33 cellular contexts compared by ENCODE assay signal in the genomic region with DNA sequence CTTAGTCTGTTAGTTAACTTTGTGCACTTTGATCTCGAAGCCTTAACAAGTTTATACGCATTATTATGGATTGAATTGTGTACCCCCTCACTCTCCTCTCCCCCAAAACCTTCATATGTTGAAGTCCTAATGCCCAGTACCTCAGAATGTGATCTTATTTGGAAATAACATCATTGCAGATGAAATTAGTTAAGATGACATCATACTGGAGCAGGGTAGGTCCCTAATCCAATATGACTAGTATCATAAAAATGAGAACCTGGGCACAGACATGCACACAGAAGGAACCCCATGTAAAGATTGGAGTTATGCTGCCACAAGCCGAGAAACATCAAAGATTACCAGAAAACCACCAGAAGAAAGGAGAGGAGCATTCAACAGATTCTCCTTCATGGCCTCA.
"Had no signal": no experiment of that assay in that cellular context is flagged by ENCODE, and none has a peak within 500 bp of the region (broad histone marks: within the 10 kb centered on the region; RNA-seq: fewer than 3 reads in every experiment).

No MANE protein-coding gene starts in this region.

- DNase-seq: activated B cell treated with CpG ODN at 0.5 μM for 24 hours; activated CD4-positive, alpha-beta memory T cell treated with anti-CD3 and anti-CD28 coated beads for 36 hours; activated CD4-positive, alpha-beta T cell treated with anti-CD3 and anti-CD28 coated beads for 4 hours; activated CD4-positive, alpha-beta T cell treated with anti-CD3 and anti-CD28 coated beads, Interleukin-2, amount 10 ng/mL, durations not matched to agents 24 days and 14 days; activated CD4-positive, alpha-beta T cell treated with anti-CD3 and anti-CD28 coated beads, Interleukin-2, amount 50 U/mL, for 1 hour; activated CD4-positive, alpha-beta T cell treated with anti-CD3 and anti-CD28 coated beads, Interleukin-2, amount 50 U/mL, for 4 hours; activated CD4-positive, CD25-positive, alpha-beta regulatory T cell treated with anti-CD3 and anti-CD28 coated beads, Interleukin-2, amount 50 U/mL, for 72 hours; activated CD8-positive, alpha-beta memory T cell treated with anti-CD3 and anti-CD28 coated beads, Interleukin-2, amount 50 U/mL, for 4 hours; activated effector memory CD4-positive, alpha-beta T cell treated with anti-CD3 and anti-CD28 coated beads, Interleukin-2, amount 50 U/mL, for 16 hours; activated gamma-delta T cell treated with Interleukin-2 at 50 U/mL for 16 hours; activated naive CD4-positive, alpha-beta T cell; activated naive CD4-positive, alpha-beta T cell treated with anti-CD3 and anti-CD28 coated beads for 36 hours; activated naive CD4-positive, alpha-beta T cell treated with anti-CD3 and anti-CD28 coated beads, Interleukin-2, amount 50 U/mL, for 16 hours; activated naive CD8-positive, alpha-beta T cell treated with anti-CD3 and anti-CD28 coated beads for 36 hours; activated T-cell treated with anti-CD3 and anti-CD28 coated beads for 4 hours; activated T-cell treated with anti-CD3 and anti-CD28 coated beads, Interleukin-2, amount 50 U/mL, for 1 hour; activated T-cell treated with anti-CD3 and anti-CD28 coated beads, Interleukin-2, amount 50 U/mL, for 4 hours; activated T-cell treated with anti-CD3 and anti-CD28 coated beads, Interleukin-2, amount 50 U/mL, for 72 hours; adrenal gland; amniotic stem cell; aorta; body of pancreas; brain microvascular endothelial cell; caudate nucleus; T-helper 1 cell; T-helper 2 cell; T-helper 9 cell had no signal

- H3K27me3 ChIP-seq: adrenal gland, body of pancreas, brain microvascular endothelial cell, breast epithelium, cardiac muscle cell had no signal

- H3K4me1 ChIP-seq: adrenal gland, body of pancreas, breast epithelium had no signal

- H3K36me3 ChIP-seq: adrenal gland, brain microvascular endothelial cell, breast epithelium, cardiac muscle cell had no signal

- H3K4me3 ChIP-seq: adrenal gland, body of pancreas, breast epithelium, cardiac muscle cell had no signal

- H3K27ac ChIP-seq: adrenal gland, body of pancreas, brain microvascular endothelial cell, breast epithelium, cardiac muscle cell, VCaP had no signal

- ATAC-seq: activated CD8-positive, alpha-beta T cell treated with anti-CD3 and anti-CD28 coated beads for 36 hours; activated naive CD4-positive, alpha-beta T cell treated with anti-CD3 and anti-CD28 coated beads, Interleukin-2, amount 50 U/mL, for 72 hours; activated T-cell treated with anti-CD3 and anti-CD28 coated beads, Interleukin-2, amount 50 U/mL, for 4 hours; activated T-cell treated with anti-CD3 and anti-CD28 coated beads, Interleukin-2, amount 50 U/mL, for 72 hours; activated T-helper 17 cell treated with anti-CD3 and anti-CD28 coated beads, Interleukin-2, amount 50 U/mL, for 72 hours; body of pancreas had no signal

- H3K9me3 ChIP-seq: adrenal gland, body of pancreas, breast epithelium had no signal
